Comparison of ENCODE assay signal across 16 cellular contexts in the genomic region with DNA sequence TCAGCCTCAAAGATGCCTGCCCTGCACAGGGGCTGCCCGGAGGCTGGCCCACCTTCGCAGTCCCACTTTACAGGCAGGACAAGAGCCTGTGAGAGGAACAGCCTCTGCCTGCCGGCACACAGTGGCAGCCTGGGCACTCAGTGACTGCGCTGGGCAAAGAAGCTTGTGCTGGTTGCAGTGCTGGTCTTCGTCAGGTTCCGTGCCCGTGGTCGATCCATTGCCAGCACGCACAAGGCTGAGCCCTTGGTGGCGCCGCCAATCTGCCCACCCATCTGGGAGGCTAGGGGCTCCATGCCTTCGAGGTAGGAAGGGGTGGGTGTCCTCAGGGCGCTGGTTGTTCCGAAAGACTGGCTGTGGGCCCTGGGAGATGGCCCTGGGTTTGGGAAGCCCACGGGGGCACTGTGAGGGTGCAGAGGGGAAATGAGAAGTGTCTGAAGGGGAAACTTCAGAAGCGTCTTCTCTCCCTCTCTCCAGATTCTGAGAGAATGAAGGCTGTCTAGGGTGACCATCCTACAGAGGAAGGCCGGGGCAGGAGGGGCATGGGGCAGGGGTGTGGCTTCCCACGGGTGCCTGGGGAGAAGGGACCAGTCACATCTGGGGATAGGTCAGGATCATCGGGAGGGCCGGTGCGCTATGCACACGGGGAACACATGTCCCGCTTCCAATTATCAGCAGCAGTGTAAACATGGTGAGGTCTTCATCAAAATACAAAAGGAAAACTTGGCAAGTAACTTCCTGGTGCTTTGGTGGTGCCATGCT.
"Had no signal": no experiment of that assay in that cellular context is flagged by ENCODE, and none has a peak within 500 bp of the region (broad histone marks: within the 10 kb centered on the region; RNA-seq: fewer than 3 reads in every experiment).

No MANE protein-coding gene starts in this region.

- H3K4me3 ChIP-seq: ovary, thoracic aorta, vagina had no signal

- H3K27ac ChIP-seq: brain microvascular endothelial cell, ovary, thoracic aorta, vagina had no signal

- H3K36me3 ChIP-seq: brain microvascular endothelial cell, ovary, thoracic aorta, vagina had no signal

- H3K4me3 Mint-ChIP-seq: activated CD8-positive, alpha-beta T cell treated with anti-CD3 and anti-CD28 coated beads, Interleukin-2, amount 10 ng/mL, durations not matched to agents 7 days and 5 days; activated naive CD4-positive, alpha-beta T cell treated with anti-CD3 and anti-CD28 coated beads for 36 hours; naive thymus-derived CD4-positive, alpha-beta T cell; stimulated activated naive CD8-positive, alpha-beta T cell treated with anti-CD3 and anti-CD28 coated beads, Interleukin-15, amount 100 ng/mL, for 72 hours; T-helper 1 cell treated with Interleukin-12 subunit alpha and Interleukin-12 subunit beta and Interleukin-4 antibody, amounts not matched to agents 30 μg/mL and 1 μg/mL, for 36 hours had no signal

- H3K27me3 ChIP-seq: brain microvascular endothelial cell, ovary, vagina had no signal

- H3K27ac Mint-ChIP-seq: activated CD8-positive, alpha-beta T cell treated with anti-CD3 and anti-CD28 coated beads, Interleukin-2, amount 10 ng/mL, durations not matched to agents 7 days and 5 days; activated naive CD4-positive, alpha-beta T cell treated with anti-CD3 and anti-CD28 coated beads for 36 hours; naive thymus-derived CD4-positive, alpha-beta T cell; stimulated activated naive CD8-positive, alpha-beta T cell treated with anti-CD3 and anti-CD28 coated beads, Interleukin-15, amount 100 ng/mL, for 72 hours; T-helper 1 cell treated with Interleukin-12 subunit alpha and Interleukin-12 subunit beta and Interleukin-4 antibody, amounts not matched to agents 30 μg/mL and 1 μg/mL, for 36 hours had no signal

- DNase-seq: activated CD4-positive, alpha-beta T cell treated with anti-CD3 and anti-CD28 coated beads for 48 hours; activated CD8-positive, alpha-beta memory T cell treated with anti-CD3 and anti-CD28 coated beads, Interleukin-2, amount 50 U/mL, for 48 hours; activated CD8-positive, alpha-beta T cell treated with anti-CD3 and anti-CD28 coated beads, Interleukin-2, amount 10 ng/mL, durations not matched to agents 7 days and 5 days; activated naive CD4-positive, alpha-beta T cell treated with anti-CD3 and anti-CD28 coated beads for 36 hours; brain microvascular endothelial cell; cerebellar nuclear complex; dermis blood vessel endothelial cell; hypothalamus; naive thymus-derived CD4-positive, alpha-beta T cell; stimulated activated CD4-positive, alpha-beta T cell treated with anti-CD3 and anti-CD28 coated beads, Interleukin-15, amount 100 ng/mL, for 24 hours; stimulated activated CD4-positive, alpha-beta T cell treated with anti-CD3 and anti-CD28 coated beads, Interleukin-4, amount 100 ng/mL, for 24 hours; stimulated activated naive CD8-positive, alpha-beta T cell treated with anti-CD3 and anti-CD28 coated beads, Interleukin-15, amount 100 ng/mL, for 72 hours had no signal

- H3K9me3 Mint-ChIP-seq: activated naive CD4-positive, alpha-beta T cell treated with anti-CD3 and anti-CD28 coated beads for 36 hours; naive thymus-derived CD4-positive, alpha-beta T cell; stimulated activated naive CD8-positive, alpha-beta T cell treated with anti-CD3 and anti-CD28 coated beads, Interleukin-15, amount 100 ng/mL, for 72 hours; T-helper 1 cell treated with Interleukin-12 subunit alpha and Interleukin-12 subunit beta and Interleukin-4 antibody, amounts not matched to agents 30 μg/mL and 1 μg/mL, for 36 hours had no signal

- ATAC-seq: activated CD8-positive, alpha-beta T cell treated with anti-CD3 and anti-CD28 coated beads, Interleukin-2, amount 10 ng/mL, durations not matched to agents 7 days and 5 days; naive thymus-derived CD4-positive, alpha-beta T cell; stimulated activated naive CD8-positive, alpha-beta T cell treated with anti-CD3 and anti-CD28 coated beads, Interleukin-15, amount 100 ng/mL, for 72 hours had no signal

- H3K27me3 Mint-ChIP-seq: naive thymus-derived CD4-positive, alpha-beta T cell had no signal

- H3K9me3 ChIP-seq: ovary, thoracic aorta, vagina had no signal

- H3K36me3 Mint-ChIP-seq: naive thymus-derived CD4-positive, alpha-beta T cell had no signal
